Comparison of ENCODE assay signal across 8 cellular contexts in the genomic region with DNA sequence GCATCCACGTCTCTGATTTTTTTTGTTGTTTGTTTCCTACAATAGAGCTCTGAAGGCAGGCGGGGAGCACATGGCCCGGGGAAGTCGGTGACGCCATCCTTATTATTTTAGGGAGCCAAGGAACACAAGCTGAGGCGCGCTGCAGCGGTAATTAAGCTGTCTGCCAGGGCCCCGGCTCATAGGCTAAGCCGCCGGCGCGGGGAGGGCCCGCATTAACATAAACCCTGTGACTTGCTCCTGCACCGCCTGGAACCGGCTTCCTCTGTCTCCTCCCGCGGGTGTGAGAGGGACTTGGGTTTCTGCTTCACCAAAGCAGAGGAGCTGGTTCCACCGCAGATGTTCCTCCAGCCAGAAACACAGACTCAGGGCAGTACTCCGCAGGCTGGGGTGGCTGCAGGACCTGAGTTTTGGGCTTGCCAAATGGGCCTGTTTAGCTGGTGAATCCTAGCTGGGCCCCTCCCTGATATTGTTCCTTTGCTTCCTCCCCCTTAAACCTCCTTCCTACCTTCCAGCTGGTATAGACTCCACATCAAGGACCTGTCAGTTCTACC. TPM values are rescaled to one million over a fixed set of nuclear protein-coding genes. Genes with fewer than 3 reads are reported as not detected.
DNase-seq lines count a peak whose midpoint lies in the region; ATAC-seq and TF ChIP-seq lines count a peak whose summit lies in the region.

No MANE protein-coding gene starts in this region.

- H3K36me3 Mint-ChIP-seq in activated CD4-positive, alpha-beta T cell treated with anti-CD3 and anti-CD28 coated beads for 36 hours (ENCODE audit: low read depth), result peaks cover 27% of the 10 kb centered on the region
- peaks cover 3% of the 10 kb centered on the region for H3K36me3 Mint-ChIP-seq in chondrocyte (ENCODE audit: low read depth)

- CTCF ChIA-PET in activated CD4-positive, alpha-beta T cell treated with anti-CD3 and anti-CD28 coated beads for 36 hours (lab: Charles Lee), result interaction anchor here (0.9 to 2.9 kb wide), 8 partner anchors 8 to 80 kb away, joined by 3 to 24 read pairs (median 8); no protein-coding TSS in a partner anchor

- H3K27ac Mint-ChIP-seq in activated CD4-positive, alpha-beta T cell treated with anti-CD3 and anti-CD28 coated beads for 36 hours, result peak overlapping the region; percentile 40
- H3K27ac Mint-ChIP-seq in chondrocyte (ENCODE audit: unreplicated experiment), result peak overlapping the region; percentile 60

- no peak overlapping the region for H3K4me3 Mint-ChIP-seq in activated CD4-positive, alpha-beta T cell treated with anti-CD3 and anti-CD28 coated beads for 36 hours
- H3K4me3 Mint-ChIP-seq in chondrocyte (ENCODE audit: unreplicated experiment), result peak overlapping the region; percentile 4

- H3K27me3 Mint-ChIP-seq in activated CD4-positive, alpha-beta T cell treated with anti-CD3 and anti-CD28 coated beads for 36 hours, result no peaks in the 10 kb centered on the region
- H3K27me3 Mint-ChIP-seq in chondrocyte (ENCODE audit: low read depth), result no peaks in the 10 kb centered on the region

- intact Hi-C loops in activated CD4-positive, alpha-beta T cell treated with anti-CD3 and anti-CD28 coated beads for 36 hours (cut with DNase I, micrococcal nuclease), result loop anchor here in 1 of 2 experiments (1.0 kb wide), 1 partner anchor 22 kb away; no protein-coding TSS in a partner anchor
- intact Hi-C loops in spleen (cut with DNase I; ENCODE audit: low total_unique reads), result no loop called here

- H3K4me1 ChIP-seq in spleen, result peaks cover 63 to 100% (median 99%) of the 10 kb centered on the region in 6 donors

- H3K4me1 Mint-ChIP-seq in activated CD4-positive, alpha-beta T cell treated with anti-CD3 and anti-CD28 coated beads for 36 hours, result peaks cover 99% of the 10 kb centered on the region
- H3K4me1 Mint-ChIP-seq in chondrocyte (ENCODE audit: low read depth), result peaks cover 70% of the 10 kb centered on the region

- POLR2A ChIA-PET in activated CD4-positive, alpha-beta T cell treated with anti-CD3 and anti-CD28 coated beads for 36 hours (lab: Charles Lee), result interaction anchor here (1.4 to 1.7 kb wide), 2 partner anchors 11 to 23 kb away, joined by 3 to 6 read pairs; no protein-coding TSS in a partner anchor

- H3K36me3 ChIP-seq in kidney epithelial cell (ENCODE audit: control insufficient read depth, insufficient read depth, low read length), result no peaks in the 10 kb centered on the region
- peaks cover 0 to 11% (median 0%) of the 10 kb centered on the region in 6 donors for H3K36me3 ChIP-seq in spleen

- H3K9me3 Mint-ChIP-seq in activated CD4-positive, alpha-beta T cell treated with anti-CD3 and anti-CD28 coated beads for 36 hours (ENCODE audit: low read depth), result no peaks in the 10 kb centered on the region
- no peaks in the 10 kb centered on the region for H3K9me3 Mint-ChIP-seq in chondrocyte (ENCODE audit: low read depth)

- H3K9me3 ChIP-seq in spleen, result no peaks in the 10 kb centered on the region

- WGBS in spleen, 5 donors, result 3 to 12% (median 7%) methylated on average over 20 of the region's 20 CpGs

- H3K27ac ChIP-seq in spleen, result peak overlapping the region; percentile 40 to 86 (median 75)

- TF ChIP-seq CTCF in chondrocyte (IDR thresholded peaks at IDR 0.05) (no peak), kidney epithelial cell (IDR thresholded peaks at IDR 0.05; ENCODE audit: insufficient read depth, low read length, poor library complexity, severe bottlenecking) (no peak), spleen (IDR thresholded peaks at IDR 0.05 in 8 of 11, conservative IDR thresholded peaks at IDR 0.05 in 3 of 11) (no peak)

- DNase-seq in activated CD4-positive, alpha-beta T cell treated with anti-CD3 and anti-CD28 coated beads for 36 hours, result peak; percentile 87
- DNase-seq in chondrocyte (ENCODE audit: low spot score) (no peak), kidney epithelial cell (ENCODE audit: low read depth) (peak; percentile 29), spleen (peak; percentile 95), NCI-H748 treated with DMSO at 0.1 percent for 48 hours (lab: John Stamatoyannopoulos, UW) (no peak), kidney glomerular epithelial cell (lab: John Stamatoyannopoulos, UW) (no peak)

- no peak overlapping the region for H3K4me3 ChIP-seq in kidney epithelial cell (ENCODE audit: low read depth, low read length)
- peak overlapping the region in 5 of 8 donors; percentile 4 to 43 (median 15) for H3K4me3 ChIP-seq in spleen

- no peak for TF ChIP-seq POLR2A in spleen (IDR thresholded peaks at IDR 0.05)

- ATAC-seq in GM18873 (IDR thresholded peaks at IDR 0.05; ENCODE audit: low FRiP score, unreplicated experiment) (peak; percentile 38), HG03378 (IDR thresholded peaks at IDR 0.05; ENCODE audit: unreplicated experiment) (peak; percentile 48)
- peak; percentile 79 for ATAC-seq in activated CD4-positive, alpha-beta T cell treated with anti-CD3 and anti-CD28 coated beads for 36 hours

- H3K27me3 ChIP-seq in kidney epithelial cell (ENCODE audit: control insufficient read depth, insufficient read depth, low read length), result no peaks in the 10 kb centered on the region
- H3K27me3 ChIP-seq in spleen (replicated peaks in 1 of 7), result no peaks in the 10 kb centered on the region

RNA-seq across cellular contexts. Expression of a gene that starts 25.3 kb away (rescaled TPM):
- total RNA-seq in activated CD4-positive, alpha-beta T cell treated with anti-CD3 and anti-CD28 coated beads for 36 hours, result 100 to 1,000 TPM; 252 to 439 TPM
- total RNA-seq in chondrocyte, result 112 to 117 TPM (median 116 TPM) in 3 replicates
- 46.8 and 50.9 TPM in 2 replicates for total RNA-seq in kidney epithelial cell
- total RNA-seq in spleen, result 100 to 1,000 TPM in 4 of 7 donors, 10 to 100 TPM in 3; 68.4 to 163 (median 129) TPM
- polyA plus RNA-seq in spleen, result 100 to 1,000 TPM in 1 of 3 donors, 10 to 100 TPM in 2; 58.6 to 110 (median 91.1) TPM

Comparison
In these comparisons a context has a peak if more than half of its experiments do, and no peak if none do; other contexts are left out.
1. DNase-seq: peak in activated CD4-positive, alpha-beta T cell treated with anti-CD3 and anti-CD28 coated beads for 36 hours (single experiment), kidney epithelial cell (single experiment) and spleen (single experiment); none in chondrocyte (single experiment), NCI-H748 treated with DMSO at 0.1 percent for 48 hours (single experiment) and kidney glomerular epithelial cell (single experiment).
2. Peak in every context shown above with its lines, with median percentiles within 50 percentile points of each other: ATAC-seq.